1 cellular context compared by ENCODE assay signal in the genomic region with DNA sequence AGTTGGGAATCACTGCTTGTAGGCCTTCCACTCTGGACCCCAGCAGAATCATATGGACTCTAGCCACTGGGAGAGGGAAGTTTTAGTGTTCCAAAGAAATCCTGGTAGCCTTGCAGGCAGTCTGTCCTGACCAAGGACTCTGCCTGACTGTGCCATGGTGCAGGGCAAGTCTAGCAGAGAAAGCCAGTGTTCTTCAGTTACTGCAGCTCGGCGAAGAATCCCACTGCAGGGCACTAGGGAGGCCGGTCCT.
A peak's percentile ranks its signal among the peaks of the same experiment; 100 is the strongest.
TF ChIP-seq lines count a peak whose summit lies in the region.

No MANE protein-coding gene starts in this region.

TF ChIP-seq in HepG2, 621 proteins besides CTCF, POLR2A, EP300 and RAD21 (continued from another document and continues in another):
- TF ChIP-seq, protein P1, sequence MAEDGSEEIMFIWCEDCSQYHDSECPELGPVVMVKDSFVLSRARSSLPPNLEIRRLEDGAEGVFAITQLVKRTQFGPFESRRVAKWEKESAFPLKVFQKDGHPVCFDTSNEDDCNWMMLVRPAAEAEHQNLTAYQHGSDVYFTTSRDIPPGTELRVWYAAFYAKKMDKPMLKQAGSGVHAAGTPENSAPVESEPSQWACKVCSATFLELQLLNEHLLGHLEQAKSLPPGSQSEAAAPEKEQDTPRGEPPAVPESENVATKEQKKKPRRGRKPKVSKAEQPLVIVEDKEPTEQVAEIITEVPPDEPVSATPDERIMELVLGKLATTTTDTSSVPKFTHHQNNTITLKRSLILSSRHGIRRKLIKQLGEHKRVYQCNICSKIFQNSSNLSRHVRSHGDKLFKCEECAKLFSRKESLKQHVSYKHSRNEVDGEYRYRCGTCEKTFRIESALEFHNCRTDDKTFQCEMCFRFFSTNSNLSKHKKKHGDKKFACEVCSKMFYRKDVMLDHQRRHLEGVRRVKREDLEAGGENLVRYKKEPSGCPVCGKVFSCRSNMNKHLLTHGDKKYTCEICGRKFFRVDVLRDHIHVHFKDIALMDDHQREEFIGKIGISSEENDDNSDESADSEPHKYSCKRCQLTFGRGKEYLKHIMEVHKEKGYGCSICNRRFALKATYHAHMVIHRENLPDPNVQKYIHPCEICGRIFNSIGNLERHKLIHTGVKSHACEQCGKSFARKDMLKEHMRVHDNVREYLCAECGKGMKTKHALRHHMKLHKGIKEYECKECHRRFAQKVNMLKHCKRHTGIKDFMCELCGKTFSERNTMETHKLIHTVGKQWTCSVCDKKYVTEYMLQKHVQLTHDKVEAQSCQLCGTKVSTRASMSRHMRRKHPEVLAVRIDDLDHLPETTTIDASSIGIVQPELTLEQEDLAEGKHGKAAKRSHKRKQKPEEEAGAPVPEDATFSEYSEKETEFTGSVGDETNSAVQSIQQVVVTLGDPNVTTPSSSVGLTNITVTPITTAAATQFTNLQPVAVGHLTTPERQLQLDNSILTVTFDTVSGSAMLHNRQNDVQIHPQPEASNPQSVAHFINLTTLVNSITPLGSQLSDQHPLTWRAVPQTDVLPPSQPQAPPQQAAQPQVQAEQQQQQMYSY (CRISPR knock-in tag; IDR thresholded peaks at IDR 0.05), result no peak
- TF ChIP-seq, protein P2, sequence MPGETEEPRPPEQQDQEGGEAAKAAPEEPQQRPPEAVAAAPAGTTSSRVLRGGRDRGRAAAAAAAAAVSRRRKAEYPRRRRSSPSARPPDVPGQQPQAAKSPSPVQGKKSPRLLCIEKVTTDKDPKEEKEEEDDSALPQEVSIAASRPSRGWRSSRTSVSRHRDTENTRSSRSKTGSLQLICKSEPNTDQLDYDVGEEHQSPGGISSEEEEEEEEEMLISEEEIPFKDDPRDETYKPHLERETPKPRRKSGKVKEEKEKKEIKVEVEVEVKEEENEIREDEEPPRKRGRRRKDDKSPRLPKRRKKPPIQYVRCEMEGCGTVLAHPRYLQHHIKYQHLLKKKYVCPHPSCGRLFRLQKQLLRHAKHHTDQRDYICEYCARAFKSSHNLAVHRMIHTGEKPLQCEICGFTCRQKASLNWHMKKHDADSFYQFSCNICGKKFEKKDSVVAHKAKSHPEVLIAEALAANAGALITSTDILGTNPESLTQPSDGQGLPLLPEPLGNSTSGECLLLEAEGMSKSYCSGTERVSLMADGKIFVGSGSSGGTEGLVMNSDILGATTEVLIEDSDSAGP (CRISPR knock-in tag; IDR thresholded peaks at IDR 0.05; ENCODE audit: borderline replicate concordance), result no peak
- TF ChIP-seq ZNF546 (CRISPR knock-in tag; conservative IDR thresholded peaks at IDR 0.05) (no peak), ZNF34 (CRISPR knock-in tag; IDR thresholded peaks at IDR 0.05; ENCODE audit: borderline replicate concordance) (no peak), BORCS8-MEF2B (CRISPR knock-in tag; IDR thresholded peaks at IDR 0.05) (no peak; the same call in 1 of the 2 replicates), GFI1 (CRISPR knock-in tag; IDR thresholded peaks at IDR 0.05; ENCODE audit: borderline replicate concordance) (peak; percentile 17; the same call in 1 of the 2 replicates), HMG20B (CRISPR knock-in tag; conservative IDR thresholded peaks at IDR 0.05) (no peak), LCORL (IDR thresholded peaks at IDR 0.05) (no peak), LCORL (CRISPR knock-in tag; IDR thresholded peaks at IDR 0.05) (0 out of 2 replicates have a peak, but pooled peaks have one; percentile 3), ESRRA (CRISPR knock-in tag; IDR thresholded peaks at IDR 0.05; ENCODE audit: low read depth) (no peak), ZNF660 (CRISPR knock-in tag; IDR thresholded peaks at IDR 0.05; ENCODE audit: borderline replicate concordance, low read depth) (no peak), HES4 (CRISPR knock-in tag; IDR thresholded peaks at IDR 0.05; ENCODE audit: borderline replicate concordance) (0 out of 2 replicates have a peak, but pooled peaks have one; percentile 15), ZNF136 (CRISPR knock-in tag; IDR thresholded peaks at IDR 0.05; ENCODE audit: low read depth) (no peak), PCBP1 (IDR thresholded peaks at IDR 0.05; ENCODE audit: borderline replicate concordance, low read depth, low read length) (no peak), SNAI1 (CRISPR knock-in tag; IDR thresholded peaks at IDR 0.05; ENCODE audit: borderline replicate concordance) (no peak), ZMYM3 (CRISPR knock-in tag; IDR thresholded peaks at IDR 0.05) (no peak), GZF1 (CRISPR knock-in tag; IDR thresholded peaks at IDR 0.05) (0 out of 2 replicates have a peak, but pooled peaks have one; percentile 59), HOXA7 (CRISPR knock-in tag; IDR thresholded peaks at IDR 0.05) (no peak), ARNT (IDR thresholded peaks at IDR 0.05) (no peak), TBX2 (CRISPR knock-in tag; IDR thresholded peaks at IDR 0.05; ENCODE audit: borderline replicate concordance) (no peak)
- TF ChIP-seq, protein P3, sequence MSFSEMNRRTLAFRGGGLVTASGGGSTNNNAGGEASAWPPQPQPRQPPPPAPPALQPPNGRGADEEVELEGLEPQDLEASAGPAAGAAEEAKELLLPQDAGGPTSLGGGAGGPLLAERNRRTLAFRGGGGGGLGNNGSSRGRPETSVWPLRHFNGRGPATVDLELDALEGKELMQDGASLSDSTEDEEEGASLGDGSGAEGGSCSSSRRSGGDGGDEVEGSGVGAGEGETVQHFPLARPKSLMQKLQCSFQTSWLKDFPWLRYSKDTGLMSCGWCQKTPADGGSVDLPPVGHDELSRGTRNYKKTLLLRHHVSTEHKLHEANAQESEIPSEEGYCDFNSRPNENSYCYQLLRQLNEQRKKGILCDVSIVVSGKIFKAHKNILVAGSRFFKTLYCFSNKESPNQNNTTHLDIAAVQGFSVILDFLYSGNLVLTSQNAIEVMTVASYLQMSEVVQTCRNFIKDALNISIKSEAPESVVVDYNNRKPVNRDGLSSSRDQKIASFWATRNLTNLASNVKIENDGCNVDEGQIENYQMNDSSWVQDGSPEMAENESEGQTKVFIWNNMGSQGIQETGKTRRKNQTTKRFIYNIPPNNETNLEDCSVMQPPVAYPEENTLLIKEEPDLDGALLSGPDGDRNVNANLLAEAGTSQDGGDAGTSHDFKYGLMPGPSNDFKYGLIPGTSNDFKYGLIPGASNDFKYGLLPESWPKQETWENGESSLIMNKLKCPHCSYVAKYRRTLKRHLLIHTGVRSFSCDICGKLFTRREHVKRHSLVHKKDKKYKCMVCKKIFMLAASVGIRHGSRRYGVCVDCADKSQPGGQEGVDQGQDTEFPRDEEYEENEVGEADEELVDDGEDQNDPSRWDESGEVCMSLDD (CRISPR knock-in tag; IDR thresholded peaks at IDR 0.05; ENCODE audit: borderline replicate concordance), result no peak
- TF ChIP-seq, protein P4, sequence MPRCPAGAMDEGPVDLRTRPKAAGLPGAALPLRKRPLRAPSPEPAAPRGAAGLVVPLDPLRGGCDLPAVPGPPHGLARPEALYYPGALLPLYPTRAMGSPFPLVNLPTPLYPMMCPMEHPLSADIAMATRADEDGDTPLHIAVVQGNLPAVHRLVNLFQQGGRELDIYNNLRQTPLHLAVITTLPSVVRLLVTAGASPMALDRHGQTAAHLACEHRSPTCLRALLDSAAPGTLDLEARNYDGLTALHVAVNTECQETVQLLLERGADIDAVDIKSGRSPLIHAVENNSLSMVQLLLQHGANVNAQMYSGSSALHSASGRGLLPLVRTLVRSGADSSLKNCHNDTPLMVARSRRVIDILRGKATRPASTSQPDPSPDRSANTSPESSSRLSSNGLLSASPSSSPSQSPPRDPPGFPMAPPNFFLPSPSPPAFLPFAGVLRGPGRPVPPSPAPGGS (CRISPR knock-in tag; IDR thresholded peaks at IDR 0.05), result no peak
- TF ChIP-seq, protein P5, sequence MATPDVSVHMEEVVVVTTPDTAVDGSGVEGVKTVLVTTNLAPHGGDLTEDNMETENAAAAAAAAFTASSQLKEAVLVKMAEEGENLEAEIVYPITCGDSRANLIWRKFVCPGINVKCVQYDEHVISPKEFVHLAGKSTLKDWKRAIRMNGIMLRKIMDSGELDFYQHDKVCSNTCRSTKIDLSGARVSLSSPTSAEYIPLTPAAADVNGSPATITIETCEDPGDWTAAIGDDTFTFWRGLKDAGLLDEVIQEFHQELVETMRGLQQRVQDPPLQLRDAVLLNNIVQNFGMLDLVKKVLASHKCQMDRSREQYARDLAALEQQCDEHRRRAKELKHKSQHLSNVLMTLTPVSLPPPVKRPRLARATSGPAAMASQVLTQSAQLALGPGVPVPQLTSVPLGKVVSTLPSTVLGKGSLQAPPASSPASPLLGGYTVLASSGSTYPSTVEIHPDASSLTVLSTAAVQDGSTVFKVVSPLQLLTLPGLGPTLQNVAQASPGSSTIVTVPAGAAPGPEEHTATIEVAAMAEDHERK (CRISPR knock-in tag; IDR thresholded peaks at IDR 0.05; ENCODE audit: low read depth), result no peak
- TF ChIP-seq, protein P6, sequence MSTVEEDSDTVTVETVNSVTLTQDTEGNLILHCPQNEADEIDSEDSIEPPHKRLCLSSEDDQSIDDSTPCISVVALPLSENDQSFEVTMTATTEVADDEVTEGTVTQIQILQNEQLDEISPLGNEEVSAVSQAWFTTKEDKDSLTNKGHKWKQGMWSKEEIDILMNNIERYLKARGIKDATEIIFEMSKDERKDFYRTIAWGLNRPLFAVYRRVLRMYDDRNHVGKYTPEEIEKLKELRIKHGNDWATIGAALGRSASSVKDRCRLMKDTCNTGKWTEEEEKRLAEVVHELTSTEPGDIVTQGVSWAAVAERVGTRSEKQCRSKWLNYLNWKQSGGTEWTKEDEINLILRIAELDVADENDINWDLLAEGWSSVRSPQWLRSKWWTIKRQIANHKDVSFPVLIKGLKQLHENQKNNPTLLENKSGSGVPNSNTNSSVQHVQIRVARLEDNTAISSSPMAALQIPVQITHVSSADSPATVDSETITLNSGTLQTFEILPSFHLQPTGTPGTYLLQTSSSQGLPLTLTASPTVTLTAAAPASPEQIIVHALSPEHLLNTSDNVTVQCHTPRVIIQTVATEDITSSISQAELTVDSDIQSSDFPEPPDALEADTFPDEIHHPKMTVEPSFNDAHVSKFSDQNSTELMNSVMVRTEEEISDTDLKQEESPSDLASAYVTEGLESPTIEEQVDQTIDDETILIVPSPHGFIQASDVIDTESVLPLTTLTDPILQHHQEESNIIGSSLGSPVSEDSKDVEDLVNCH (CRISPR knock-in tag; IDR thresholded peaks at IDR 0.05), result no peak
- TF ChIP-seq, protein P7, sequence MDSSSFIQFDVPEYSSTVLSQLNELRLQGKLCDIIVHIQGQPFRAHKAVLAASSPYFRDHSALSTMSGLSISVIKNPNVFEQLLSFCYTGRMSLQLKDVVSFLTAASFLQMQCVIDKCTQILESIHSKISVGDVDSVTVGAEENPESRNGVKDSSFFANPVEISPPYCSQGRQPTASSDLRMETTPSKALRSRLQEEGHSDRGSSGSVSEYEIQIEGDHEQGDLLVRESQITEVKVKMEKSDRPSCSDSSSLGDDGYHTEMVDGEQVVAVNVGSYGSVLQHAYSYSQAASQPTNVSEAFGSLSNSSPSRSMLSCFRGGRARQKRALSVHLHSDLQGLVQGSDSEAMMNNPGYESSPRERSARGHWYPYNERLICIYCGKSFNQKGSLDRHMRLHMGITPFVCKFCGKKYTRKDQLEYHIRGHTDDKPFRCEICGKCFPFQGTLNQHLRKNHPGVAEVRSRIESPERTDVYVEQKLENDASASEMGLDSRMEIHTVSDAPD (CRISPR knock-in tag; IDR thresholded peaks at IDR 0.05), result no peak
- TF ChIP-seq, protein P8, sequence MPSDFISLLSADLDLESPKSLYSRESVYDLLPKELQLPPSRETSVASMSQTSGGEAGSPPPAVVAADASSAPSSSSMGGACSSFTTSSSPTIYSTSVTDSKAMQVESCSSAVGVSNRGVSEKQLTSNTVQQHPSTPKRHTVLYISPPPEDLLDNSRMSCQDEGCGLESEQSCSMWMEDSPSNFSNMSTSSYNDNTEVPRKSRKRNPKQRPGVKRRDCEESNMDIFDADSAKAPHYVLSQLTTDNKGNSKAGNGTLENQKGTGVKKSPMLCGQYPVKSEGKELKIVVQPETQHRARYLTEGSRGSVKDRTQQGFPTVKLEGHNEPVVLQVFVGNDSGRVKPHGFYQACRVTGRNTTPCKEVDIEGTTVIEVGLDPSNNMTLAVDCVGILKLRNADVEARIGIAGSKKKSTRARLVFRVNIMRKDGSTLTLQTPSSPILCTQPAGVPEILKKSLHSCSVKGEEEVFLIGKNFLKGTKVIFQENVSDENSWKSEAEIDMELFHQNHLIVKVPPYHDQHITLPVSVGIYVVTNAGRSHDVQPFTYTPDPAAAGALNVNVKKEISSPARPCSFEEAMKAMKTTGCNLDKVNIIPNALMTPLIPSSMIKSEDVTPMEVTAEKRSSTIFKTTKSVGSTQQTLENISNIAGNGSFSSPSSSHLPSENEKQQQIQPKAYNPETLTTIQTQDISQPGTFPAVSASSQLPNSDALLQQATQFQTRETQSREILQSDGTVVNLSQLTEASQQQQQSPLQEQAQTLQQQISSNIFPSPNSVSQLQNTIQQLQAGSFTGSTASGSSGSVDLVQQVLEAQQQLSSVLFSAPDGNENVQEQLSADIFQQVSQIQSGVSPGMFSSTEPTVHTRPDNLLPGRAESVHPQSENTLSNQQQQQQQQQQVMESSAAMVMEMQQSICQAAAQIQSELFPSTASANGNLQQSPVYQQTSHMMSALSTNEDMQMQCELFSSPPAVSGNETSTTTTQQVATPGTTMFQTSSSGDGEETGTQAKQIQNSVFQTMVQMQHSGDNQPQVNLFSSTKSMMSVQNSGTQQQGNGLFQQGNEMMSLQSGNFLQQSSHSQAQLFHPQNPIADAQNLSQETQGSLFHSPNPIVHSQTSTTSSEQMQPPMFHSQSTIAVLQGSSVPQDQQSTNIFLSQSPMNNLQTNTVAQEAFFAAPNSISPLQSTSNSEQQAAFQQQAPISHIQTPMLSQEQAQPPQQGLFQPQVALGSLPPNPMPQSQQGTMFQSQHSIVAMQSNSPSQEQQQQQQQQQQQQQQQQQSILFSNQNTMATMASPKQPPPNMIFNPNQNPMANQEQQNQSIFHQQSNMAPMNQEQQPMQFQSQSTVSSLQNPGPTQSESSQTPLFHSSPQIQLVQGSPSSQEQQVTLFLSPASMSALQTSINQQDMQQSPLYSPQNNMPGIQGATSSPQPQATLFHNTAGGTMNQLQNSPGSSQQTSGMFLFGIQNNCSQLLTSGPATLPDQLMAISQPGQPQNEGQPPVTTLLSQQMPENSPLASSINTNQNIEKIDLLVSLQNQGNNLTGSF (CRISPR knock-in tag; IDR thresholded peaks at IDR 0.05), result no peak
- TF ChIP-seq, protein P9, sequence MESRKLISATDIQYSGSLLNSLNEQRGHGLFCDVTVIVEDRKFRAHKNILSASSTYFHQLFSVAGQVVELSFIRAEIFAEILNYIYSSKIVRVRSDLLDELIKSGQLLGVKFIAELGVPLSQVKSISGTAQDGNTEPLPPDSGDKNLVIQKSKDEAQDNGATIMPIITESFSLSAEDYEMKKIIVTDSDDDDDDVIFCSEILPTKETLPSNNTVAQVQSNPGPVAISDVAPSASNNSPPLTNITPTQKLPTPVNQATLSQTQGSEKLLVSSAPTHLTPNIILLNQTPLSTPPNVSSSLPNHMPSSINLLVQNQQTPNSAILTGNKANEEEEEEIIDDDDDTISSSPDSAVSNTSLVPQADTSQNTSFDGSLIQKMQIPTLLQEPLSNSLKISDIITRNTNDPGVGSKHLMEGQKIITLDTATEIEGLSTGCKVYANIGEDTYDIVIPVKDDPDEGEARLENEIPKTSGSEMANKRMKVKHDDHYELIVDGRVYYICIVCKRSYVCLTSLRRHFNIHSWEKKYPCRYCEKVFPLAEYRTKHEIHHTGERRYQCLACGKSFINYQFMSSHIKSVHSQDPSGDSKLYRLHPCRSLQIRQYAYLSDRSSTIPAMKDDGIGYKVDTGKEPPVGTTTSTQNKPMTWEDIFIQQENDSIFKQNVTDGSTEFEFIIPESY (CRISPR knock-in tag; IDR thresholded peaks at IDR 0.05), result no peak
